Comparison of ENCODE assay signal across 3 cellular contexts in genomic region chr10:80543319-80543672, GRCh38. TPM values are rescaled to one million over a fixed set of nuclear protein-coding genes. Genes with fewer than 3 reads are reported as not detected.
"Had no signal": no experiment of that assay in that cellular context is flagged by ENCODE, and none has a peak within 500 bp of the region (broad histone marks: within the 10 kb centered on the region; RNA-seq: fewer than 3 reads in every experiment).

No MANE protein-coding gene starts in this region.

RNA-seq across cellular contexts. Expression of gene SH2D4B, which starts 5.6 kb away (rescaled TPM):
- total RNA-seq: GM23338, HT-29, IMR-90 had no signal
- polyA plus RNA-seq: IMR-90 had no signal
